ENCODE assay signal across 8 cellular contexts in the genomic region with DNA sequence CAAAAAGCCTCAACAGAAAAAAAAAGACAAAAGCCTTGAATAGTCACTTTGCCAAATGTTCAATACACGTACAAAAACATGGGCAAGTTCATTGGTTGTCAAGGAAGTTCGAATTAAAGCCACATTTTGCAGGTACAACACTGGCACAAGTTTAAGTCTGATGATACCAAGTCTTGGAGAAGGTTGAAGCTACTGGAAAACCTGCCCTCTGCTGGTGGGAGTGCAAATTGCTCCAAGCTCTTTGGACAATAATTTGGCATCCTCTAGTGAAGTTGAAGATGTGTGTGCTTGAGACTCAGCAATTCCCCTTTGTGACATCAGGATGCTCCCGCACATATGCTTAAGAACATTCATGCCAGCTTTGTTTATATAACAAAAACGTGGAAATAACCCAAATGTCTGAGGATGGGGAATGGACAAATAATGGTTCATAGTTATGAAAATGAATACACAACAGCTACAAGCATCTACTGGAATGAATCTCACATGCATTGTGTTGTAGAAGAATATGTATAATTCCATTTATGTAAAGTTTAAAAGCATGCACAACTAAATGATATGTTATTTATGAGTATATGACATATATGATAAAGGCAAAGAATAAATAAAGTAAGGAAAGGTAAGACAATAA.
A peak's percentile ranks its signal among the peaks of the same experiment; 100 is the strongest.
DNase-seq lines count a peak whose midpoint lies in the region; ATAC-seq and TF ChIP-seq lines count a peak whose summit lies in the region.

No MANE protein-coding gene starts in this region.

- no peak overlapping the region for H3K4me2 ChIP-seq in hepatocyte

- H3K36me3 ChIP-seq in GM06990 (ENCODE audit: control insufficient read depth, insufficient read depth, low read length): no peaks in the 10 kb centered on the region
- no peaks in the 10 kb centered on the region for H3K36me3 ChIP-seq in RWPE2 (ENCODE audit: low read depth)
- H3K36me3 ChIP-seq in hepatocyte (replicated peaks; ENCODE audit: insufficient read depth, low read depth): no peaks in the 10 kb centered on the region

- no peaks in the 10 kb centered on the region for H3K9me2 ChIP-seq in hepatocyte (replicated peaks; ENCODE audit: insufficient read depth)

- no peaks in the 10 kb centered on the region for H3K9me3 ChIP-seq in RWPE2 (ENCODE audit: severe bottlenecking)
- H3K9me3 ChIP-seq in hepatocyte (ENCODE audit: low read depth): no peaks in the 10 kb centered on the region

- H3K4me3 ChIP-seq in GM06990 (replicated peaks; ENCODE audit: low read depth, low read length) (no peak overlapping the region), RWPE2 (ENCODE audit: severe bottlenecking) (no peak overlapping the region), hepatocyte (no peak overlapping the region)

- WGBS in hepatocyte (ENCODE audit: low lambda C conversion rate, missing lambda C conversion rate): 11% methylated on average over 4 of the region's 4 CpGs

- TF ChIP-seq CTCF in GM06990 (IDR thresholded peaks at IDR 0.05; ENCODE audit: insufficient read depth, low read length, poor library complexity, severe bottlenecking): peak; percentile 81
- peak; percentile 82 for TF ChIP-seq CTCF in RWPE2 (IDR thresholded peaks at IDR 0.05; ENCODE audit: poor library complexity, severe bottlenecking)
- peak; percentile 76 for TF ChIP-seq CTCF in hepatocyte (IDR thresholded peaks at IDR 0.05; ENCODE audit: poor library complexity)

- no peaks in the 10 kb centered on the region for H3K79me2 ChIP-seq in hepatocyte

- H4K20me1 ChIP-seq in hepatocyte (ENCODE audit: insufficient read depth, poor library complexity, severe bottlenecking): no peaks in the 10 kb centered on the region

- no peak overlapping the region for H2AFZ ChIP-seq in hepatocyte

- ATAC-seq in HG03025 (IDR thresholded peaks at IDR 0.05; ENCODE audit: low FRiP score, unreplicated experiment) (peak; percentile 49), RWPE2 (ENCODE audit: low read depth) (peak; percentile 53; the same call in 1 of the 3 replicates), GM18909 (IDR thresholded peaks at IDR 0.05; ENCODE audit: poor library complexity, unreplicated experiment) (no peak)

- H3K4me1 ChIP-seq in RWPE2 (ENCODE audit: insufficient read depth, poor library complexity, severe bottlenecking) (no peaks in the 10 kb centered on the region), hepatocyte (ENCODE audit: insufficient read depth) (no peaks in the 10 kb centered on the region)

- H3K27ac ChIP-seq in RWPE2 (ENCODE audit: poor library complexity, severe bottlenecking) (no peak overlapping the region), hepatocyte (no peak overlapping the region)

- no peaks in the 10 kb centered on the region for H3K27me3 ChIP-seq in GM06990 (replicated peaks; ENCODE audit: control insufficient read depth, insufficient read depth, low read length)
- no peaks in the 10 kb centered on the region for H3K27me3 ChIP-seq in RWPE2 (ENCODE audit: insufficient read depth, poor library complexity, severe bottlenecking)
- no peaks in the 10 kb centered on the region for H3K27me3 ChIP-seq in hepatocyte

- DNase-seq in GM06990 (ENCODE audit: extremely low read depth, insufficient read length) (peak; percentile 4), RWPE2 (ENCODE audit: low spot score) (no peak), hepatocyte (ENCODE audit: low spot score) (peak; percentile 67), putamen (ENCODE audit: low spot score) (no peak)
- peak in 3 of 4 experiments; percentile 3 to 28 (median 16) for DNase-seq in activated naive CD4-positive, alpha-beta T cell (lab: John Stamatoyannopoulos, UW)
- peak; percentile 67 for DNase-seq in stimulated activated CD4-positive, alpha-beta T cell treated with anti-CD3 and anti-CD28 coated beads, Interleukin-15, amount 100 ng/mL, for 24 hours

Comparison
In these comparisons a context has a peak if more than half of its experiments do, and no peak if none do; other contexts are left out.
1. DNase-seq: peak in GM06990 (single experiment), activated naive CD4-positive, alpha-beta T cell (3 of 4), hepatocyte (single experiment) and stimulated activated CD4-positive, alpha-beta T cell treated with anti-CD3 and anti-CD28 coated beads, Interleukin-15, amount 100 ng/mL, for 24 hours (single experiment); none in RWPE2 (single experiment) and putamen (single experiment).
2. Peak in every context shown above with its lines, with median percentiles within 50 percentile points of each other: CTCF ChIP-seq.